1 cellular context compared by ENCODE assay signal in genomic region chr19:11199517-11199916, GRCh38.
TF ChIP-seq lines count a peak whose summit lies in the region.

No MANE protein-coding gene starts in this region.

TF ChIP-seq in WTC11, 78 proteins besides CTCF, POLR2A, EP300 and RAD21 (continued from another document):
- TF ChIP-seq SOX15 (CRISPR knock-in tag; IDR thresholded peaks at IDR 0.05) (no peak), RELA (CRISPR knock-in tag; IDR thresholded peaks at IDR 0.05; ENCODE audit: borderline replicate concordance) (no peak)
TF ChIP-seq in WTC11: peak in this region for 0.
